In genomic region chr2:38751043-38751846, GRCh38 we compare ENCODE assay signal across 8 cellular contexts. TPM values are rescaled to one million over a fixed set of nuclear protein-coding genes. Genes with fewer than 3 reads are reported as not detected.
DNase-seq lines count a peak whose midpoint lies in the region; ATAC-seq and TF ChIP-seq lines count a peak whose summit lies in the region.

Gene SRSF7 (minus strand): TSS chr2:38751361. CDS start chr2:38751256, 105 bp downstream.

- peaks cover 57% of the 10 kb centered on the region for H3K4me1 Mint-ChIP-seq in activated B cell treated with CpG ODN at 0.5 μM for 24 hours
- peaks cover 56 to 73% of the 10 kb centered on the region in 2 donors for H3K4me1 Mint-ChIP-seq in immature natural killer cell

- no peaks in the 10 kb centered on the region; the same call in 1 of the 2 replicates for H3K9me3 ChIP-seq in AG04450 (ENCODE audit: control insufficient read depth, insufficient read depth, low read length)

- H3K27ac ChIP-seq in AG04450 (ENCODE audit: low read depth, low read length) = peak within 1 kb of the TSS; percentile 85
- H3K27ac ChIP-seq in caudate nucleus (ENCODE audit: low read depth, low read length) = peak within 1 kb of the TSS; percentile 98

- ATAC-seq in GM18909 (IDR thresholded peaks at IDR 0.05; ENCODE audit: poor library complexity, unreplicated experiment) (peak; percentile 84), HG03175 (IDR thresholded peaks at IDR 0.05; ENCODE audit: unreplicated experiment) (peak; percentile 79), activated B cell treated with CpG ODN at 0.5 μM for 24 hours (ENCODE audit: low read depth) (peak; percentile 75)

- H3K4me3 ChIP-seq in AG04450 (ENCODE audit: low read depth, low read length) = peak within 1 kb of the TSS; percentile 100

- TF ChIP-seq CTCF in AG04450 (IDR thresholded peaks at IDR 0.05; ENCODE audit: low read depth, low read length) = no peak
- TF ChIP-seq CTCF in activated B cell treated with CpG ODN at 0.5 μM for 24 hours (IDR thresholded peaks at IDR 0.05) = no peak

- no peaks in the 10 kb centered on the region for H3K27me3 ChIP-seq in AG04450 (ENCODE audit: control insufficient read depth, insufficient read depth, low read length)

- no peaks in the 10 kb centered on the region for H3K9me3 Mint-ChIP-seq in activated B cell treated with CpG ODN at 0.5 μM for 24 hours
- peaks cover 0 to 4% (median 0%) of the 10 kb centered on the region in 6 donors for H3K9me3 Mint-ChIP-seq in immature natural killer cell

- DNase-seq in AG04450 (ENCODE audit: low read depth, low spot score) (peak; percentile 98), NCI-H345 (lab: John Stamatoyannopoulos, UW) (peak; percentile 99), activated B cell treated with CpG ODN at 0.5 μM for 24 hours (peak; percentile 98), caudate nucleus (lab: John Stamatoyannopoulos, UW) (peak in 60 of 61 donors; percentile 76 to 98 (median 94)), immature natural killer cell (peak; percentile 95 to 97 (median 96)), smooth muscle cell of the brain vasculature (ENCODE audit: low read depth, low spot score) (peak; percentile 96)

- H3K36me3 Mint-ChIP-seq in activated B cell treated with CpG ODN at 0.5 μM for 24 hours (ENCODE audit: low read depth) (peaks cover 47% of the 10 kb centered on the region), immature natural killer cell (peaks cover 17 to 45% (median 40%) of the 10 kb centered on the region in 3 donors)

- intact Hi-C loops in activated B cell treated with CpG ODN at 0.5 μM for 24 hours (cut with micrococcal nuclease) = loop anchor here (1.0 to 5.0 kb wide), 11 partner anchors 27 to 1669 kb away; partner anchors contain the start of genes ATL2, DHX57, GEMIN6 and GPATCH11

- H3K4me3 Mint-ChIP-seq in activated B cell treated with CpG ODN at 0.5 μM for 24 hours (peak within 1 kb of the TSS; percentile 98), immature natural killer cell (peak within 1 kb of the TSS; percentile 98 to 100 (median 99))

- POLR2A ChIA-PET in AG04450 (lab: Yijun Ruan, JAX) = interaction anchor here (0.6 to 2.5 kb wide), 95 partner anchors 9 to 1355 kb away, joined by 3 to 44 read pairs (median 5); partner anchors contain the start of genes ATL2, DHX57, GALM and GEMIN6
- POLR2A ChIA-PET in activated B cell treated with CpG ODN at 0.5 μM for 24 hours (lab: Charles Lee) = interaction anchor here (0.6 to 2.8 kb wide), 57 partner anchors 9 to 1785 kb away, joined by 3 to 40 read pairs (median 5); partner anchors contain the start of genes ATL2, DHX57, GALM and GEMIN6

- H3K27ac Mint-ChIP-seq in activated B cell treated with CpG ODN at 0.5 μM for 24 hours (peak within 1 kb of the TSS; percentile 99), immature natural killer cell (peak within 1 kb of the TSS; percentile 98 to 100 (median 98))

- no peaks in the 10 kb centered on the region for H3K27me3 Mint-ChIP-seq in activated B cell treated with CpG ODN at 0.5 μM for 24 hours
- H3K27me3 Mint-ChIP-seq in immature natural killer cell (ENCODE audit: low read depth in 3 of 3) = peaks cover 23 to 37% (median 34%) of the 10 kb centered on the region in 3 donors

- CTCF ChIA-PET in AG04450 (lab: Charles Lee) (interaction anchor here (0.6 to 0.8 kb wide), 2 partner anchors 10 to 77 kb away, joined by 3 read pairs; no protein-coding TSS in a partner anchor), activated B cell treated with CpG ODN at 0.5 μM for 24 hours (lab: Charles Lee) (interaction anchor here (1.0 kb wide), 1 partner anchor 148 kb away, joined by 3 read pairs; no protein-coding TSS in a partner anchor)

RNA-seq across cellular contexts. Expression of gene SRSF7, which starts in this region (rescaled TPM):
- polyA plus RNA-seq in AG04450 (2011; rRNA removed) (195 and 238 TPM in 2 replicates), immature natural killer cell (100 to 1,000 TPM; 171 to 209 (median 203) TPM)
- polyA minus RNA-seq in AG04450 (2011; rRNA and poly(A)+ RNA removed) = 224 and 265 TPM in 2 replicates
- total RNA-seq in activated B cell treated with CpG ODN at 0.5 μM for 24 hours = 247 and 254 TPM in 2 replicates

Comparison
In these comparisons a context has a peak if more than half of its experiments do, and no peak if none do; other contexts are left out.
1. Peak in every context shown above with its lines: DNase-seq, ATAC-seq, H3K4me3 ChIP-seq and H3K27ac ChIP-seq.